In genomic region chr1:9902060-9902452, GRCh38 we compare ENCODE assay signal across 16 cellular contexts. TPM values are rescaled to one million over a fixed set of nuclear protein-coding genes. Genes with fewer than 3 reads are reported as not detected.
DNase-seq lines count a peak whose midpoint lies in the region; ATAC-seq and TF ChIP-seq lines count a peak whose summit lies in the region.
"Had no signal": no experiment of that assay in that cellular context is flagged by ENCODE, and none has a peak within 500 bp of the region (broad histone marks: within the 10 kb centered on the region; RNA-seq: fewer than 3 reads in every experiment).

No MANE protein-coding gene starts in this region.

- peak overlapping the region; percentile 82 for H3K27ac ChIP-seq in RWPE2 (ENCODE audit: poor library complexity, severe bottlenecking)
- H3K27ac ChIP-seq in epithelial cell of prostate = peak overlapping the region; percentile 62
- H3K27ac ChIP-seq in lung (ENCODE audit: low read depth in 1 of 2, low read length in 1 of 2) = peak overlapping the region; percentile 68 to 92
- peak overlapping the region; percentile 77 for H3K27ac ChIP-seq in suprapubic skin
- no peak overlapping the region for H3K27ac ChIP-seq in ovary
- H3K27ac ChIP-seq: colonic mucosa, SJSA1 had no signal

- H3K27me3 ChIP-seq in RWPE2 (ENCODE audit: insufficient read depth, poor library complexity, severe bottlenecking) (no peaks in the 10 kb centered on the region), lung (ENCODE audit: control insufficient read depth, insufficient read depth) (no peaks in the 10 kb centered on the region), suprapubic skin (no peaks in the 10 kb centered on the region), ovary (no peaks in the 10 kb centered on the region)
- H3K27me3 ChIP-seq: BE2C, colonic mucosa, gastroesophageal sphincter, SJSA1 had no signal

- H3K9me3 ChIP-seq in RWPE2 (ENCODE audit: severe bottlenecking) = no peaks in the 10 kb centered on the region
- H3K9me3 ChIP-seq in lung (ENCODE audit: control insufficient read depth in 2 of 2, insufficient read depth in 1 of 2, low read length in 1 of 2) = no peaks in the 10 kb centered on the region
- H3K9me3 ChIP-seq in suprapubic skin = no peaks in the 10 kb centered on the region
- H3K9me3 ChIP-seq in ovary = no peaks in the 10 kb centered on the region
- H3K9me3 ChIP-seq: BE2C, colonic mucosa, gastroesophageal sphincter, SJSA1 had no signal

- DNase-seq in RWPE2 (ENCODE audit: low spot score) (no peak), epithelial cell of prostate (ENCODE audit: low read depth, low spot score) (no peak), lung (ENCODE audit: low spot score) (no peak), suprapubic skin (ENCODE audit: low spot score in 2 of 2) (no peak), kidney tubule cell (ENCODE audit: low spot score) (no peak), ovary (no peak), UCSD-AML1 (lab: John Stamatoyannopoulos, UW; ENCODE audit: unreplicated experiment) (no peak)
- DNase-seq: activated CD4-positive, CD25-positive, alpha-beta regulatory T cell treated with anti-CD3 and anti-CD28 coated beads, Interleukin-2, amount 50 U/mL, for 72 hours; activated CD8-positive, alpha-beta memory T cell treated with anti-CD3 and anti-CD28 coated beads, Interleukin-2, amount 50 U/mL, for 4 hours; activated gamma-delta T cell; BE2C; NCI-H1930 had no signal

- intact Hi-C loops in ovary (cut with DNase I) = no loop called here

- no peak for ATAC-seq in RWPE2 (ENCODE audit: low read depth)
- no peak for ATAC-seq in lung (ENCODE audit: insufficient read depth, low FRiP score)
- ATAC-seq in GM21447 (IDR thresholded peaks at IDR 0.05; ENCODE audit: unreplicated experiment) = no peak
- ATAC-seq: gastroesophageal sphincter had no signal

- no peak for TF ChIP-seq CTCF in RWPE2 (IDR thresholded peaks at IDR 0.05; ENCODE audit: poor library complexity, severe bottlenecking)
- TF ChIP-seq CTCF in lung (IDR thresholded peaks at IDR 0.05; ENCODE audit: control extremely low read depth, extremely low read depth) = no peak
- no peak for TF ChIP-seq CTCF in suprapubic skin (IDR thresholded peaks at IDR 0.05)
- no peak for TF ChIP-seq CTCF in ovary (IDR thresholded peaks at IDR 0.05)

- peaks cover 21% of the 10 kb centered on the region for H3K4me1 ChIP-seq in RWPE2 (ENCODE audit: insufficient read depth, poor library complexity, severe bottlenecking)
- H3K4me1 ChIP-seq in lung (ENCODE audit: control insufficient read depth in 2 of 2, insufficient read depth in 2 of 2, low read length in 2 of 2) = peaks cover 14 to 23% of the 10 kb centered on the region in 2 donors
- peaks cover 78% of the 10 kb centered on the region for H3K4me1 ChIP-seq in suprapubic skin
- H3K4me1 ChIP-seq in ovary (ENCODE audit: insufficient read depth) = peaks cover 13% of the 10 kb centered on the region
- H3K4me1 ChIP-seq: BE2C had no signal

- H3K4me3 ChIP-seq in RWPE2 (ENCODE audit: severe bottlenecking) (no peak overlapping the region), lung (no peak overlapping the region), suprapubic skin (no peak overlapping the region), ovary (no peak overlapping the region)
- H3K4me3 ChIP-seq: colonic mucosa, gastroesophageal sphincter, SJSA1 had no signal

- H3K36me3 ChIP-seq in RWPE2 (ENCODE audit: low read depth) (no peaks in the 10 kb centered on the region; the same call in 1 of the 2 replicates), lung (ENCODE audit: control insufficient read depth in 2 of 2, insufficient read depth in 2 of 2, low read length in 2 of 2) (no peaks in the 10 kb centered on the region), suprapubic skin (no peaks in the 10 kb centered on the region), ovary (no peaks in the 10 kb centered on the region)
- H3K36me3 ChIP-seq: BE2C, colonic mucosa, gastroesophageal sphincter, SJSA1 had no signal

- 35 to 53% methylated on average over 6 of the region's 6 CpGs for WGBS in lung, 2 donors
- 54% methylated on average over 6 of the region's 6 CpGs for WGBS in suprapubic skin
- 54 to 65% (median 64%) methylated on average over 6 of the region's 6 CpGs for WGBS in ovary, 3 donors

- TF ChIP-seq EP300 in suprapubic skin (IDR thresholded peaks at IDR 0.05) (no peak), ovary (IDR thresholded peaks at IDR 0.05) (no peak)

- TF ChIP-seq POLR2A in suprapubic skin (IDR thresholded peaks at IDR 0.05) = no peak
- no peak for TF ChIP-seq POLR2A in ovary (IDR thresholded peaks at IDR 0.05)

RNA-seq across cellular contexts. Expression of gene CTNNBIP1, which starts 8.0 kb away (rescaled TPM):
- total RNA-seq in lung (10 to 100 TPM; 31.4 to 57.1 TPM), suprapubic skin (100 to 1,000 TPM; 197 to 538 (median 406) TPM), ovary (10 to 100 TPM; 16.6 to 28.5 (median 25.9) TPM)
- polyA plus RNA-seq in lung (10 to 100 TPM; 31.2 to 33.1 TPM), ovary (10 to 100 TPM; 10.4 to 18.5 TPM)

RNA-seq across cellular contexts. Expression of gene LZIC, which starts 41.1 kb away (rescaled TPM):
- 10 to 100 TPM; 23.8 to 54.6 TPM for total RNA-seq in lung
- polyA plus RNA-seq in lung = 10 to 100 TPM; 10.8 to 16.6 TPM
- 10 to 100 TPM; 19.8 to 33.4 (median 23.5) TPM for total RNA-seq in suprapubic skin
- total RNA-seq in ovary = 10 to 100 TPM; 21.2 to 54.3 (median 40.2) TPM
- polyA plus RNA-seq in ovary = 10 to 100 TPM; 24.6 to 61.3 TPM

RNA-seq across cellular contexts. Expression of gene NMNAT1, which starts 41.2 kb away (rescaled TPM):
- total RNA-seq in lung (1 to 10 TPM; 7.9 to 8.6 TPM), suprapubic skin (10 to 100 TPM in 1 of 4 donors, 1 to 10 TPM in 3; 4.7 to 13.7 (median 5.8) TPM), ovary (1 to 10 TPM; 2.3 to 8.2 (median 5.8) TPM)
- polyA plus RNA-seq in lung (1 to 10 TPM; 4.1 to 5.7 TPM), ovary (10 to 100 TPM in 1 of 2 donors, 1 to 10 TPM in 1; 3.8 to 16.0 TPM)

Comparison
In these comparisons a context has a peak if more than half of its experiments do, and no peak if none do; other contexts are left out.
1. H3K27ac ChIP-seq: peak in RWPE2 (single experiment), epithelial cell of prostate (single experiment), lung (2 of 2) and suprapubic skin (single experiment); none in ovary (0 of 2).